ENCODE assay signal across 8 cellular contexts in genomic region chr1:159854101-159854692, GRCh38. TPM values are rescaled to one million over a fixed set of nuclear protein-coding genes. Genes with fewer than 3 reads are reported as not detected.
DNase-seq lines count a peak whose midpoint lies in the region; ATAC-seq, FAIRE-seq and TF ChIP-seq lines count a peak whose summit lies in the region.

No MANE protein-coding gene starts in this region.

- POLR2A ChIA-PET in CD8-positive, alpha-beta memory T cell (lab: Charles Lee), result interaction anchor here (0.5 to 1.7 kb wide), 3 partner anchors 16 to 70 kb away, joined by 3 to 6 read pairs (median 4); no protein-coding TSS in a partner anchor

- ATAC-seq in HG02678 (IDR thresholded peaks at IDR 0.05; ENCODE audit: unreplicated experiment) (no peak), HG02981 (IDR thresholded peaks at IDR 0.05; ENCODE audit: unreplicated experiment) (no peak)

- peaks cover 32 to 69% (median 45%) of the 10 kb centered on the region in 3 donors for H3K4me1 Mint-ChIP-seq in CD8-positive, alpha-beta memory T cell
- H3K4me1 Mint-ChIP-seq in HFFc6 (ENCODE audit: low read depth), result peaks cover 57% of the 10 kb centered on the region

- peak in 1 of 5 donors; percentile 7 for DNase-seq in CD8-positive, alpha-beta memory T cell
- DNase-seq in HFFc6, result no peak
- DNase-seq in SK-N-DZ (ENCODE audit: low spot score), result peak; percentile 36
- peak; percentile 50 for DNase-seq in choroid plexus epithelial cell (ENCODE audit: low read depth)
- DNase-seq in keratinocyte (ENCODE audit: low read depth, low spot score), result no peak
- DNase-seq in small intestine, result peak; percentile 86

- no peaks in the 10 kb centered on the region for H3K9me3 ChIP-seq in CD8-positive, alpha-beta memory T cell (ENCODE audit: low read length)
- H3K9me3 ChIP-seq in keratinocyte (ENCODE audit: control insufficient read depth, low read depth, low read length) (no peaks in the 10 kb centered on the region), small intestine (ENCODE audit: control insufficient read depth, low read depth) (no peaks in the 10 kb centered on the region)

- H3K36me3 ChIP-seq in CD8-positive, alpha-beta memory T cell (ENCODE audit: insufficient read depth, low read length), result no peaks in the 10 kb centered on the region
- no peaks in the 10 kb centered on the region for H3K36me3 ChIP-seq in keratinocyte (ENCODE audit: control insufficient read depth in 2 of 2, extremely low read depth in 1 of 2, insufficient read depth in 2 of 2, low read length in 2 of 2)
- H3K36me3 ChIP-seq in small intestine (ENCODE audit: control insufficient read depth in 2 of 2, insufficient read depth in 2 of 2, low read length in 2 of 2), result no peaks in the 10 kb centered on the region

- CTCF ChIA-PET in CD8-positive, alpha-beta memory T cell (lab: Charles Lee), result interaction anchor here (0.8 to 3.1 kb wide), 9 partner anchors 18 to 74 kb away, joined by 3 to 12 read pairs (median 4); partner anchors contain the start of gene DUSP23

- no peaks in the 10 kb centered on the region for H3K27me3 ChIP-seq in CD8-positive, alpha-beta memory T cell (ENCODE audit: insufficient read depth, low read length, poor library complexity, severe bottlenecking)
- H3K27me3 ChIP-seq in keratinocyte (ENCODE audit: control insufficient read depth, extremely low read depth, insufficient read depth, low read length), result no peaks in the 10 kb centered on the region
- no peaks in the 10 kb centered on the region for H3K27me3 ChIP-seq in small intestine (ENCODE audit: control insufficient read depth in 2 of 2, insufficient read depth in 2 of 2, low read length in 2 of 2)

- WGBS in small intestine, 3 donors, result 1 to 2% (median 2%) methylated on average over 21 to 31 of the region's 31 CpGs

- H3K27ac ChIP-seq in CD8-positive, alpha-beta memory T cell (ENCODE audit: low read depth, low read length), result peak overlapping the region; percentile 51
- H3K27ac ChIP-seq in keratinocyte (ENCODE audit: control insufficient read depth, insufficient read depth, low read length) (no peak overlapping the region), small intestine (ENCODE audit: low read depth in 1 of 2, low read length in 1 of 2) (peak overlapping the region; percentile 85 to 96)

- no peaks in the 10 kb centered on the region for H3K9me1 ChIP-seq in keratinocyte (ENCODE audit: control insufficient read depth, extremely low read depth, insufficient read depth, low read length)

- H3K27me3 Mint-ChIP-seq in CD8-positive, alpha-beta memory T cell, result no peaks in the 10 kb centered on the region
- peaks cover 3% of the 10 kb centered on the region for H3K27me3 Mint-ChIP-seq in HFFc6 (ENCODE audit: insufficient read depth)

- peak overlapping the region; percentile 66 for H3K4me3 ChIP-seq in CD8-positive, alpha-beta memory T cell (ENCODE audit: low read length)
- H3K4me3 ChIP-seq in choroid plexus epithelial cell (ENCODE audit: low read depth, low read length), result peak overlapping the region; percentile 71
- peak overlapping the region; percentile 36 to 49 (median 44) for H3K4me3 ChIP-seq in keratinocyte (ENCODE audit: control insufficient read depth in 2 of 3, extremely low read depth in 1 of 3, insufficient read depth in 2 of 3, low read depth in 1 of 3, low read length in 3 of 3)
- peak overlapping the region; percentile 56 to 63 for H3K4me3 ChIP-seq in small intestine (ENCODE audit: low read depth in 1 of 2, low read length in 2 of 2)

- dilution Hi-C loops in keratinocyte (cut with MboI; ENCODE audit: extremely low pct_ligation_motif_present, low sequenced_read_pairs), result no loop called here

- peak overlapping the region; percentile 17 to 95 (median 90) for H3K27ac Mint-ChIP-seq in CD8-positive, alpha-beta memory T cell
- H3K27ac Mint-ChIP-seq in HFFc6, result peak overlapping the region; percentile 95

- peak overlapping the region; percentile 64 for H2AFZ ChIP-seq in keratinocyte (ENCODE audit: control insufficient read depth, low read length)

- TF ChIP-seq CTCF in HFFc6 (IDR thresholded peaks at IDR 0.05) (no peak), choroid plexus epithelial cell (conservative IDR thresholded peaks at IDR 0.05; ENCODE audit: low read depth, low read length) (no peak), keratinocyte (optimal IDR thresholded peaks at IDR 0.05 in 1 of 3, IDR thresholded peaks at IDR 0.05 in 1 of 3, conservative IDR thresholded peaks at IDR 0.05 in 1 of 3; ENCODE audit: extremely low read depth in 1 of 3, insufficient read depth in 2 of 3, low read length in 3 of 3) (no peak)

- peak overlapping the region; percentile 64 to 90 (median 80) for H3K4me3 Mint-ChIP-seq in CD8-positive, alpha-beta memory T cell
- peak overlapping the region; percentile 87 for H3K4me3 Mint-ChIP-seq in HFFc6

- H3K4me2 ChIP-seq in keratinocyte (ENCODE audit: control insufficient read depth, extremely low read depth, insufficient read depth, low read depth, low read length), result peak overlapping the region; percentile 76

- peak overlapping the region; percentile 65 for H3K9ac ChIP-seq in keratinocyte (ENCODE audit: control insufficient read depth, extremely low read depth, insufficient read depth, low read length)

- no peaks in the 10 kb centered on the region for H3K9me3 Mint-ChIP-seq in CD8-positive, alpha-beta memory T cell
- no peaks in the 10 kb centered on the region for H3K9me3 Mint-ChIP-seq in HFFc6

- FAIRE-seq in keratinocyte (lab: Jason Lieb, UNC) (no peak), small intestine (lab: Jason Lieb, UNC) (no peak)

- H3K4me1 ChIP-seq in CD8-positive, alpha-beta memory T cell (ENCODE audit: insufficient read depth, low read length), result peaks cover 13% of the 10 kb centered on the region
- peaks cover 18% of the 10 kb centered on the region for H3K4me1 ChIP-seq in keratinocyte (ENCODE audit: control insufficient read depth, extremely low read depth, insufficient read depth, low read length)
- no peaks in the 10 kb centered on the region for H3K4me1 ChIP-seq in small intestine (ENCODE audit: control insufficient read depth in 2 of 2, insufficient read depth in 1 of 2, low read depth in 1 of 2, low read length in 1 of 2)

- no peaks in the 10 kb centered on the region for H4K20me1 ChIP-seq in keratinocyte (ENCODE audit: control insufficient read depth, extremely low read depth, insufficient read depth, low read length)

- no peaks in the 10 kb centered on the region for H3K79me2 ChIP-seq in keratinocyte (ENCODE audit: control insufficient read depth, insufficient read depth, low read length)

- peaks cover 0 to 4% (median 0%) of the 10 kb centered on the region in 3 donors for H3K36me3 Mint-ChIP-seq in CD8-positive, alpha-beta memory T cell
- no peaks in the 10 kb centered on the region for H3K36me3 Mint-ChIP-seq in HFFc6 (ENCODE audit: low read depth)

RNA-seq across cellular contexts. Expression of gene VSIG8, which starts 8.3 kb away (rescaled TPM):
- total RNA-seq in CD8-positive, alpha-beta memory T cell, result not detected
- not detected for polyA plus RNA-seq in CD8-positive, alpha-beta memory T cell
- total RNA-seq in HFFc6 (2021; fragmentation: NEBNext Ultra II Directional; extraction: Animal tissue kit (Norgen Biotek cat#: 25700)), result not detected
- not detected in 2 replicates for polyA plus RNA-seq in SK-N-DZ (2014; cell fraction: cytosol; rRNA removed)
- polyA plus RNA-seq in SK-N-DZ (2014; cell fraction: nucleus; rRNA removed), result not detected in 2 replicates
- 0.48 to 1.5 TPM (median 0.56 TPM) in 3 replicates for polyA plus RNA-seq in keratinocyte
- polyA plus RNA-seq in keratinocyte (2011; ENCODE audit: low read depth), result 0.19 TPM
- 0.72 and 1.5 TPM in 2 replicates for polyA plus RNA-seq in keratinocyte (2011; cell fraction: cytosol; rRNA removed)
- 0.14 and 0.53 TPM in 2 replicates for polyA plus RNA-seq in keratinocyte (2011; cell fraction: nucleus; rRNA removed)
- 0.44 and 0.52 TPM in 2 replicates for polyA plus RNA-seq in keratinocyte (2012; ENCODE audit: low replicate concordance)
- polyA minus RNA-seq in keratinocyte, result 0.99 to 2.5 TPM (median 1.0 TPM) in 3 replicates
- not detected for polyA minus RNA-seq in keratinocyte (2011; cell fraction: cytosol; rRNA and poly(A)+ RNA removed)
- not detected in 2 replicates for polyA minus RNA-seq in keratinocyte (2011; cell fraction: nucleus; rRNA and poly(A)+ RNA removed)
- under 1 TPM in 1 of 3 donors, not detected in 2; 0.19 TPM for polyA plus RNA-seq in small intestine

RNA-seq across cellular contexts. Expression of gene SLAMF8, which starts 27.5 kb away (rescaled TPM):
- 1 to 10 TPM; 3.2 to 4.0 TPM for total RNA-seq in CD8-positive, alpha-beta memory T cell
- 7.3 TPM for polyA plus RNA-seq in CD8-positive, alpha-beta memory T cell
- total RNA-seq in HFFc6 (2021; fragmentation: NEBNext Ultra II Directional; extraction: Animal tissue kit (Norgen Biotek cat#: 25700)), result under 1 TPM; 0.09 to 0.99 (median 0.40) TPM
- polyA plus RNA-seq in SK-N-DZ (2014; cell fraction: cytosol; rRNA removed), result not detected in 2 replicates
- not detected in 2 replicates for polyA plus RNA-seq in SK-N-DZ (2014; cell fraction: nucleus; rRNA removed)
- polyA plus RNA-seq in keratinocyte (not detected in 3 replicates), small intestine (1 to 10 TPM in 2 of 3 donors, under 1 TPM in 1; 0.89 to 4.6 (median 4.4) TPM)
- not detected for polyA plus RNA-seq in keratinocyte (2011; ENCODE audit: low read depth)
- polyA plus RNA-seq in keratinocyte (2011; cell fraction: cytosol; rRNA removed), result not detected in 2 replicates
- polyA plus RNA-seq in keratinocyte (2011; cell fraction: nucleus; rRNA removed), result not detected in 2 replicates
- not detected in 2 replicates for polyA plus RNA-seq in keratinocyte (2012; ENCODE audit: low replicate concordance)
- polyA minus RNA-seq in keratinocyte, result not detected in 3 replicates
- not detected for polyA minus RNA-seq in keratinocyte (2011; cell fraction: cytosol; rRNA and poly(A)+ RNA removed)
- not detected in 2 replicates for polyA minus RNA-seq in keratinocyte (2011; cell fraction: nucleus; rRNA and poly(A)+ RNA removed)

RNA-seq across cellular contexts. Expression of gene CFAP45, which starts 45.8 kb away (rescaled TPM):
- total RNA-seq in CD8-positive, alpha-beta memory T cell, result 1 to 10 TPM in 1 of 2 experiments, under 1 TPM in 1; 0.75 to 1.2 TPM
- polyA plus RNA-seq in CD8-positive, alpha-beta memory T cell, result 0.18 TPM
- total RNA-seq in HFFc6 (2021; fragmentation: NEBNext Ultra II Directional; extraction: Animal tissue kit (Norgen Biotek cat#: 25700)), result 1 to 10 TPM in 4 of 6 experiments, under 1 TPM in 2; 0.94 to 2.5 (median 1.2) TPM
- 0.17 and 0.29 TPM in 2 replicates for polyA plus RNA-seq in SK-N-DZ (2014; cell fraction: cytosol; rRNA removed)
- polyA plus RNA-seq in SK-N-DZ (2014; cell fraction: nucleus; rRNA removed), result 4.3 TPM in 1 of 2 replicates, not detected in the other
- polyA plus RNA-seq in keratinocyte (0.82 to 3.0 TPM (median 2.3 TPM) in 3 replicates), small intestine (1 to 10 TPM in 1 of 3 donors, under 1 TPM in 1, not detected in 1; 0.36 to 1.1 TPM)
- 2.4 TPM for polyA plus RNA-seq in keratinocyte (2011; ENCODE audit: low read depth)
- 1.1 and 2.6 TPM in 2 replicates for polyA plus RNA-seq in keratinocyte (2011; cell fraction: cytosol; rRNA removed)
- 0.83 and 0.87 TPM in 2 replicates for polyA plus RNA-seq in keratinocyte (2011; cell fraction: nucleus; rRNA removed)
- 3.2 and 4.1 TPM in 2 replicates for polyA plus RNA-seq in keratinocyte (2012; ENCODE audit: low replicate concordance)
- 0.42 TPM in 1 of 3 replicates, not detected in the others for polyA minus RNA-seq in keratinocyte
- not detected for polyA minus RNA-seq in keratinocyte (2011; cell fraction: cytosol; rRNA and poly(A)+ RNA removed)
- 0.39 TPM in 1 of 2 replicates, not detected in the other for polyA minus RNA-seq in keratinocyte (2011; cell fraction: nucleus; rRNA and poly(A)+ RNA removed)

RNA-seq across cellular contexts. Expression of gene FCRL6, which starts 52.0 kb away (rescaled TPM):
- total RNA-seq in CD8-positive, alpha-beta memory T cell, result 1 to 10 TPM; 1.5 to 1.8 TPM
- 129 TPM for polyA plus RNA-seq in CD8-positive, alpha-beta memory T cell
- total RNA-seq in HFFc6 (2021; fragmentation: NEBNext Ultra II Directional; extraction: Animal tissue kit (Norgen Biotek cat#: 25700)), result not detected
- polyA plus RNA-seq in SK-N-DZ (2014; cell fraction: cytosol; rRNA removed), result not detected in 2 replicates
- not detected in 2 replicates for polyA plus RNA-seq in SK-N-DZ (2014; cell fraction: nucleus; rRNA removed)
- polyA plus RNA-seq in keratinocyte (not detected in 3 replicates), small intestine (under 1 TPM in 2 of 3 donors, not detected in 1; 0.40 to 0.81 TPM)
- polyA plus RNA-seq in keratinocyte (2011; ENCODE audit: low read depth), result not detected
- polyA plus RNA-seq in keratinocyte (2011; cell fraction: cytosol; rRNA removed), result not detected in 2 replicates
- polyA plus RNA-seq in keratinocyte (2011; cell fraction: nucleus; rRNA removed), result not detected in 2 replicates
- not detected in 2 replicates for polyA plus RNA-seq in keratinocyte (2012; ENCODE audit: low replicate concordance)
- polyA minus RNA-seq in keratinocyte, result not detected in 3 replicates
- polyA minus RNA-seq in keratinocyte (2011; cell fraction: cytosol; rRNA and poly(A)+ RNA removed), result not detected
- polyA minus RNA-seq in keratinocyte (2011; cell fraction: nucleus; rRNA and poly(A)+ RNA removed), result not detected in 2 replicates

Comparison
In these comparisons a context has a peak if more than half of its experiments do, and no peak if none do; other contexts are left out.
1. DNase-seq: peak in SK-N-DZ (single experiment), choroid plexus epithelial cell (single experiment) and small intestine (single experiment); none in HFFc6 (single experiment) and keratinocyte (single experiment).
2. Peak in every context shown above with its lines, with median percentiles within 50 percentile points of each other: H3K4me3 ChIP-seq.